In the genomic region with DNA sequence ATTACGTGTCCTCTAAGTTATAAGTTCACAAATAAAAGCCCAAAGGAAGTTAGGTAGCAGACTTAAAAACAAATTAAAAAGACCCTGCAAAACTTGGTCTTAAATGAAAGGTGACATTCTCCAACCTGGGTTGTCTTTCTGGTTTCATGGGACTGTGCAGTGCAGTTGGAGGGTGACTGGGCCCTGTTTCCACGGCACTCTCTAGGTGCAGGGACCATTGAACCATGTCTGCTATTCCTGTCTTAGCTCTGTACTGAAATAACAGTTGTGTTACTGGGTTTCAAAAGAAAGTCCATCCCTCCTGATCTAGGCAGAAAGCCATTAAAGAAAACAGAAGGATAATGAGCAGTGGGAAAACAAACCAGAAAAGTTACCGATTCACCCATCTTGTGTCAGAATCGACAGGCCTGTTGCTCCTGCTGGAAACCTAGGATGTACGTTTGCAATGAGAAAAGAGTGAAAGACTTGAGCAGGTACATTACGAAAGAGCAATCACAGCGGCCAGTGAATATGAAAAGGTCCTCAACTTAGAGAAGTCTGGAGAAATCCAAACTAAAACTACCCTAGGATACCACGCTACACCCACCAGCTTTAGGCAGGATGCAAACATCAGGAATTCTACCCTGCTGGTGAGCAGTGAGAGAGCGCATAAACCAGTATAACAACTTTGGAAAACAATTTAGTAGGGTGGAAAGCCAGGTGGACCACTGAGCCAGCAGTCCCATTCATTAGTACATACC, we compare ENCODE assay signal across 19 cellular contexts. TPM values are rescaled to one million over a fixed set of nuclear protein-coding genes. Genes with fewer than 3 reads are reported as not detected.
A peak's percentile ranks its signal among the peaks of the same experiment; 100 is the strongest.
DNase-seq lines count a peak whose midpoint lies in the region; ATAC-seq and TF ChIP-seq lines count a peak whose summit lies in the region.
"Had no signal": no experiment of that assay in that cellular context is flagged by ENCODE, and none has a peak within 500 bp of the region (broad histone marks: within the 10 kb centered on the region; RNA-seq: fewer than 3 reads in every experiment).

No MANE protein-coding gene starts in this region.

- no peaks in the 10 kb centered on the region for H3K36me3 ChIP-seq in SK-N-SH (replicated peaks in 1 of 2; ENCODE audit: control insufficient read depth in 1 of 2, insufficient read depth in 2 of 2, low read length in 1 of 2)
- H3K36me3 ChIP-seq: ascending aorta, prostate gland, suprapubic skin, WERI-Rb-1 had no signal

- H2AFZ ChIP-seq in SK-N-SH (ENCODE audit: low read depth): no peak overlapping the region

- no peaks in the 10 kb centered on the region for H4K20me1 ChIP-seq in SK-N-SH (ENCODE audit: insufficient read depth)

- no peak overlapping the region for H3K4me3 Mint-ChIP-seq in stimulated activated memory B cell treated with anti-CD40 and anti-IgM and Interleukin-4, amounts not matched to agents 10 μg/mL and 1 μg/mL and 100 μg/mL, for 72 hours
- H3K4me3 Mint-ChIP-seq: CD8-positive, alpha-beta T cell; T-cell had no signal

- no peak overlapping the region for H3K4me3 ChIP-seq in SK-N-SH (ENCODE audit: low read depth in 2 of 2, low read length in 1 of 2)
- H3K4me3 ChIP-seq: ascending aorta, prostate gland, suprapubic skin had no signal

- CTCF ChIA-PET in SK-N-SH (lab: Yijun Ruan, JAX): interaction anchor here (1.2 kb wide), 1 partner anchor 39 kb away, joined by 3 read pairs; no protein-coding TSS in a partner anchor

- no peak overlapping the region for H3K4me2 ChIP-seq in SK-N-SH

- no peaks in the 10 kb centered on the region for H3K36me3 Mint-ChIP-seq in stimulated activated memory B cell treated with anti-CD40 and anti-IgM and Interleukin-4, amounts not matched to agents 10 μg/mL and 1 μg/mL and 100 μg/mL, for 72 hours
- H3K36me3 Mint-ChIP-seq: CD8-positive, alpha-beta T cell; T-cell had no signal

- H3K27ac Mint-ChIP-seq in stimulated activated memory B cell treated with anti-CD40 and anti-IgM and Interleukin-4, amounts not matched to agents 10 μg/mL and 1 μg/mL and 100 μg/mL, for 72 hours: peak overlapping the region; percentile 19
- H3K27ac Mint-ChIP-seq: CD8-positive, alpha-beta T cell; T-cell had no signal

- H3K79me2 ChIP-seq in SK-N-SH (ENCODE audit: insufficient read depth): no peaks in the 10 kb centered on the region

- ATAC-seq in SK-N-SH treated with all-trans-retinoic acid at 6 μM for 48 hours (peak; percentile 32; the same call in 1 of the 3 replicates), foreskin keratinocyte (peak; percentile 26), HG03108 (IDR thresholded peaks at IDR 0.05; ENCODE audit: unreplicated experiment) (no peak)
- no peak for ATAC-seq in stimulated activated memory B cell treated with anti-CD40 and anti-IgM and Interleukin-4, amounts not matched to agents 10 μg/mL and 1 μg/mL and 100 μg/mL, for 72 hours
- ATAC-seq: CD8-positive, alpha-beta T cell; T-cell had no signal

- POLR2A ChIA-PET in SK-N-SH (lab: Yijun Ruan, JAX): no interaction called here

- H3K9me3 Mint-ChIP-seq in stimulated activated memory B cell treated with anti-CD40 and anti-IgM and Interleukin-4, amounts not matched to agents 10 μg/mL and 1 μg/mL and 100 μg/mL, for 72 hours: no peaks in the 10 kb centered on the region
- H3K9me3 Mint-ChIP-seq: CD8-positive, alpha-beta T cell; T-cell had no signal

- no peak for TF ChIP-seq EP300 in SK-N-SH (IDR thresholded peaks at IDR 0.05; ENCODE audit: borderline replicate concordance in 1 of 2, low read depth in 1 of 2, low read length in 1 of 2)

- no peaks in the 10 kb centered on the region for H3K27me3 Mint-ChIP-seq in stimulated activated memory B cell treated with anti-CD40 and anti-IgM and Interleukin-4, amounts not matched to agents 10 μg/mL and 1 μg/mL and 100 μg/mL, for 72 hours

- no peak for DNase-seq in SK-N-SH
- peak; percentile 34 for DNase-seq in HuH-7 (ENCODE audit: low spot score)
- no peak for DNase-seq in foreskin keratinocyte
- no peak for DNase-seq in stimulated activated CD4-positive, alpha-beta T cell treated with anti-CD3 and anti-CD28 coated beads, Interleukin-2, amount 100 ng/mL, for 48 hours
- DNase-seq in NCI-H774 (lab: John Stamatoyannopoulos, UW): no peak
- DNase-seq: erythroblast, IMR-90, kidney glomerular epithelial cell, NCI-H1436 treated with DMSO at 0.1 percent for 48 hours, T-cell, WERI-Rb-1 had no signal

- H3K9me3 ChIP-seq in SK-N-SH: no peaks in the 10 kb centered on the region
- H3K9me3 ChIP-seq: ascending aorta, prostate gland, suprapubic skin had no signal

- peaks cover 14% of the 10 kb centered on the region for H3K4me1 Mint-ChIP-seq in stimulated activated memory B cell treated with anti-CD40 and anti-IgM and Interleukin-4, amounts not matched to agents 10 μg/mL and 1 μg/mL and 100 μg/mL, for 72 hours

- H3K27me3 ChIP-seq in SK-N-SH (ENCODE audit: insufficient read depth) (no peaks in the 10 kb centered on the region; the same call in 1 of the 2 replicates), foreskin keratinocyte (peaks cover 8% of the 10 kb centered on the region)
- H3K27me3 ChIP-seq: ascending aorta had no signal

- no peaks in the 10 kb centered on the region for H3F3A ChIP-seq in SK-N-SH (replicated peaks; ENCODE audit: insufficient read depth)

- no peak for TF ChIP-seq RAD21 in SK-N-SH (IDR thresholded peaks at IDR 0.05; ENCODE audit: low read length)

- WGBS in SK-N-SH (ENCODE audit: low lambda C conversion rate): 83% methylated on average over 9 of the region's 9 CpGs

- H3K9ac ChIP-seq in SK-N-SH: no peak overlapping the region

- H3K9me2 ChIP-seq in SK-N-SH: no peaks in the 10 kb centered on the region

- H3K27ac ChIP-seq in SK-N-SH (ENCODE audit: low read depth in 2 of 2, low read length in 1 of 2): no peak overlapping the region
- no peak overlapping the region for H3K27ac ChIP-seq in foreskin keratinocyte
- H3K27ac ChIP-seq: 22Rv1, ascending aorta, prostate gland, suprapubic skin, WERI-Rb-1 had no signal

- peaks cover 0 to 2% of the 10 kb centered on the region in 2 experiments; a peak in 1 of 4 replicates for H3K4me1 ChIP-seq in SK-N-SH (ENCODE audit: control insufficient read depth in 1 of 2, insufficient read depth in 2 of 2, low read depth in 1 of 2, low read length in 1 of 2)
- H3K4me1 ChIP-seq in foreskin keratinocyte: no peaks in the 10 kb centered on the region
- H3K4me1 ChIP-seq: ascending aorta, prostate gland, suprapubic skin had no signal

- TF ChIP-seq CTCF in SK-N-SH (IDR thresholded peaks at IDR 0.05) (no peak), foreskin keratinocyte (conservative IDR thresholded peaks at IDR 0.05) (no peak)

TF ChIP-seq in SK-N-SH treated with all-trans-retinoic acid at 6 μM for 48 hours, 23 proteins besides CTCF, POLR2A, EP300 and RAD21 (continues in another document):
- TF ChIP-seq RARB (CRISPR knock-in tag; IDR thresholded peaks at IDR 0.05) (no peak), BACH2 (CRISPR knock-in tag; IDR thresholded peaks at IDR 0.05; ENCODE audit: borderline replicate concordance) (no peak), GLIS3 (CRISPR knock-in tag; IDR thresholded peaks at IDR 0.05) (no peak), ZNF8 (CRISPR knock-in tag; IDR thresholded peaks at IDR 0.05) (no peak), ZFP3 (CRISPR knock-in tag; IDR thresholded peaks at IDR 0.05) (no peak), ESRRG (CRISPR knock-in tag; IDR thresholded peaks at IDR 0.05) (no peak)
- TF ChIP-seq, protein P1, sequence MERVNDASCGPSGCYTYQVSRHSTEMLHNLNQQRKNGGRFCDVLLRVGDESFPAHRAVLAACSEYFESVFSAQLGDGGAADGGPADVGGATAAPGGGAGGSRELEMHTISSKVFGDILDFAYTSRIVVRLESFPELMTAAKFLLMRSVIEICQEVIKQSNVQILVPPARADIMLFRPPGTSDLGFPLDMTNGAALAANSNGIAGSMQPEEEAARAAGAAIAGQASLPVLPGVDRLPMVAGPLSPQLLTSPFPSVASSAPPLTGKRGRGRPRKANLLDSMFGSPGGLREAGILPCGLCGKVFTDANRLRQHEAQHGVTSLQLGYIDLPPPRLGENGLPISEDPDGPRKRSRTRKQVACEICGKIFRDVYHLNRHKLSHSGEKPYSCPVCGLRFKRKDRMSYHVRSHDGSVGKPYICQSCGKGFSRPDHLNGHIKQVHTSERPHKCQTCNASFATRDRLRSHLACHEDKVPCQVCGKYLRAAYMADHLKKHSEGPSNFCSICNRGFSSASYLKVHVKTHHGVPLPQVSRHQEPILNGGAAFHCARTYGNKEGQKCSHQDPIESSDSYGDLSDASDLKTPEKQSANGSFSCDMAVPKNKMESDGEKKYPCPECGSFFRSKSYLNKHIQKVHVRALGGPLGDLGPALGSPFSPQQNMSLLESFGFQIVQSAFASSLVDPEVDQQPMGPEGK (CRISPR knock-in tag; IDR thresholded peaks at IDR 0.05; ENCODE audit: borderline replicate concordance): no peak

TF ChIP-seq in SK-N-SH, 30 proteins besides CTCF, POLR2A, EP300 and RAD21 (continues in another document):
- TF ChIP-seq TAF1 (IDR thresholded peaks at IDR 0.05; ENCODE audit: borderline replicate concordance, low read depth, low read length) (no peak), TCF12 (IDR thresholded peaks at IDR 0.05) (no peak), YY1 (IDR thresholded peaks at IDR 0.05; ENCODE audit: low read depth) (no peak), MXI1 (IDR thresholded peaks at IDR 0.05; ENCODE audit: low read depth, low read length) (no peak), GABPA (IDR thresholded peaks at IDR 0.05; ENCODE audit: low read depth) (no peak)
- TF ChIP-seq, protein P2, sequence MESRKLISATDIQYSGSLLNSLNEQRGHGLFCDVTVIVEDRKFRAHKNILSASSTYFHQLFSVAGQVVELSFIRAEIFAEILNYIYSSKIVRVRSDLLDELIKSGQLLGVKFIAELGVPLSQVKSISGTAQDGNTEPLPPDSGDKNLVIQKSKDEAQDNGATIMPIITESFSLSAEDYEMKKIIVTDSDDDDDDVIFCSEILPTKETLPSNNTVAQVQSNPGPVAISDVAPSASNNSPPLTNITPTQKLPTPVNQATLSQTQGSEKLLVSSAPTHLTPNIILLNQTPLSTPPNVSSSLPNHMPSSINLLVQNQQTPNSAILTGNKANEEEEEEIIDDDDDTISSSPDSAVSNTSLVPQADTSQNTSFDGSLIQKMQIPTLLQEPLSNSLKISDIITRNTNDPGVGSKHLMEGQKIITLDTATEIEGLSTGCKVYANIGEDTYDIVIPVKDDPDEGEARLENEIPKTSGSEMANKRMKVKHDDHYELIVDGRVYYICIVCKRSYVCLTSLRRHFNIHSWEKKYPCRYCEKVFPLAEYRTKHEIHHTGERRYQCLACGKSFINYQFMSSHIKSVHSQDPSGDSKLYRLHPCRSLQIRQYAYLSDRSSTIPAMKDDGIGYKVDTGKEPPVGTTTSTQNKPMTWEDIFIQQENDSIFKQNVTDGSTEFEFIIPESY (IDR thresholded peaks at IDR 0.05; ENCODE audit: borderline replicate concordance, low read depth): no peak

RNA-seq across cellular contexts. Expression of a gene that starts 24.5 kb away (rescaled TPM):
- polyA plus RNA-seq in SK-N-SH (2012; rRNA removed) (not detected in 2 replicates), foreskin keratinocyte (not detected in 2 replicates)
- polyA plus RNA-seq in SK-N-SH (2012; cell fraction: cytosol; rRNA removed): not detected in 2 replicates
- not detected in 2 replicates for polyA plus RNA-seq in SK-N-SH (2012; cell fraction: nucleus; rRNA removed)
- total RNA-seq in foreskin keratinocyte: not detected in 2 replicates
- total RNA-seq: ascending aorta; CD8-positive, alpha-beta T cell; IMR-90; suprapubic skin; T-cell had no signal
- polyA plus RNA-seq: IMR-90 had no signal

RNA-seq across cellular contexts. Expression of a gene that starts 45.0 kb away (rescaled TPM):
- polyA plus RNA-seq in SK-N-SH (2012; rRNA removed): 3.8 and 4.7 TPM in 2 replicates
- polyA plus RNA-seq in SK-N-SH (2012; cell fraction: cytosol; rRNA removed): 1.5 and 3.3 TPM in 2 replicates
- 8.5 and 19.3 TPM in 2 replicates for polyA plus RNA-seq in SK-N-SH (2012; cell fraction: nucleus; rRNA removed)
- total RNA-seq in foreskin keratinocyte: 0.35 and 0.41 TPM in 2 replicates
- 0.45 and 0.48 TPM in 2 replicates for polyA plus RNA-seq in foreskin keratinocyte

Comparison
In these comparisons a context has a peak if more than half of its experiments do, and no peak if none do; other contexts are left out.
1. ATAC-seq: peak in SK-N-SH treated with all-trans-retinoic acid at 6 μM for 48 hours (single experiment) and foreskin keratinocyte (single experiment); none in stimulated activated memory B cell treated with anti-CD40 and anti-IgM and Interleukin-4, amounts not matched to agents 10 μg/mL and 1 μg/mL and 100 μg/mL, for 72 hours (single experiment) and HG03108 (single experiment).